In the genomic region with DNA sequence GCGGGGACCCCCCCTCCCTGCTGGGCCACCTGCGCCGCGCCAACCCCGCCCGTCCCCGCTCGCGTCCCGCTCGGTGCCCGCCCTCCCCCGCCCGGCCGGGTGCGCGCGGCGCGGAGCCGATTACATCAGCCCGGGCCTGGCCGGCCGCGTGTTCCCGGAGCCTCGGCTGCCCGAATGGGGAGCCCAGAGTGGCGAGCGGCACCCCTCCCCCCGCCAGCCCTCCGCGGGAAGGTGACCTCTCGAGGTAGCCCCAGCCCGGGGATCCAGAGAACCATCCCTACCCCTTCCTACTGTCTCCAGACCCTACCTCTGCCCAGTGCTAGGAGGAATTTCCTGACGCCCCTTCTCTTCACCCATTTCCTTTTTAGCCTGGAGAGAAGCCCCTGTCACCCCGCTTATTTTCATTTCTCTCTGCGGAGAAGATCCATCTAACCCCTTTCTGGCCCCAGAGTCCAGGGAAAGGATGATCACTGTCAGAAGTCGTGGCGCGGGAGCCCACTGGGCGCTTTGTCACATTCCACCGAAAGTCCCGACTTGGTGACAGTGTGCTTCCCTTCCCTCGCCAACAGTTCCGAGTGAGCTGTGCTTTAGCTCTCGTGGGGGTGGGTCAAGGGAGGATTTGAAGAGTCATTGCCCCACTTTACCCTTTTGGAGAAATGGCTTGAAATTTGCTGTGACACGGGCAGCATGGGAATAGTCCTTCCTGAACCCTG, we compare ENCODE assay signal across 1 cellular context.
A peak's percentile ranks its signal among the peaks of the same experiment; 100 is the strongest.
TF ChIP-seq lines count a peak whose summit lies in the region.

No MANE protein-coding gene starts in this region.

TF ChIP-seq in K562, 482 proteins besides CTCF, POLR2A, EP300 and RAD21 (continued from another document and continues in another):
- TF ChIP-seq, protein P1, sequence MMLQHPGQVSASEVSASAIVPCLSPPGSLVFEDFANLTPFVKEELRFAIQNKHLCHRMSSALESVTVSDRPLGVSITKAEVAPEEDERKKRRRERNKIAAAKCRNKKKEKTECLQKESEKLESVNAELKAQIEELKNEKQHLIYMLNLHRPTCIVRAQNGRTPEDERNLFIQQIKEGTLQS (IDR thresholded peaks at IDR 0.05) = peak; percentile 66; the same call in 1 of the 2 replicates
- TF ChIP-seq, protein P1 (CRISPR knock-in tag; conservative IDR thresholded peaks at IDR 0.05) = peak; percentile 82; the same call in 1 of the 2 replicates
- TF ChIP-seq ELF4 (CRISPR knock-in tag; IDR thresholded peaks at IDR 0.05) (peak; percentile 38; the same call in 1 of the 2 replicates), NRF1 (conservative IDR thresholded peaks at IDR 0.05 in 1 of 2, IDR thresholded peaks at IDR 0.05 in 1 of 2) (peak; percentile 30 to 44; a peak in 3 of 4 replicates), ARID1B (IDR thresholded peaks at IDR 0.05) (no peak), ZNF79 (CRISPR knock-in tag; IDR thresholded peaks at IDR 0.05; ENCODE audit: low read depth) (no peak), HMG20A (CRISPR knock-in tag; conservative IDR thresholded peaks at IDR 0.05) (no peak), ZNF24 (IDR thresholded peaks at IDR 0.05) (no peak), POLR2B (IDR thresholded peaks at IDR 0.05; ENCODE audit: low read depth, partially characterized antibody) (no peak), MAFF (IDR thresholded peaks at IDR 0.05; ENCODE audit: low read length) (no peak), ZC3H8 (IDR thresholded peaks at IDR 0.05) (no peak), HDAC2 (IDR thresholded peaks at IDR 0.05) (peak; percentile 46; the same call in 1 of the 2 replicates), KLF16 (IDR thresholded peaks at IDR 0.05) (no peak), NFATC3 (IDR thresholded peaks at IDR 0.05) (no peak), ILK (tag; IDR thresholded peaks at IDR 0.05; ENCODE audit: borderline replicate concordance, low read depth) (no peak), BRD9 (IDR thresholded peaks at IDR 0.05; ENCODE audit: low read depth, partially characterized antibody) (peak; percentile 50), KDM4B (IDR thresholded peaks at IDR 0.05; ENCODE audit: borderline replicate concordance in 2 of 2, low read depth in 1 of 2) (no peak), HDAC1 (IDR thresholded peaks at IDR 0.05) (peak in 1 of 2 experiments; percentile 12; a peak in 1 of 4 replicates), HEY1 (CRISPR knock-in tag; IDR thresholded peaks at IDR 0.05; ENCODE audit: borderline replicate concordance) (no peak), ZNF436 (CRISPR knock-in tag; IDR thresholded peaks at IDR 0.05) (no peak), ZZZ3 (IDR thresholded peaks at IDR 0.05) (no peak), ZKSCAN1 (IDR thresholded peaks at IDR 0.05; ENCODE audit: low read depth, low read length) (no peak), SIN3A (IDR thresholded peaks at IDR 0.05; ENCODE audit: borderline replicate concordance in 2 of 2, control insufficient read depth in 1 of 2, low read depth in 2 of 2, low read length in 2 of 2) (peak in 1 of 2 experiments; percentile 39; a peak in 1 of 4 replicates), KDM1A (IDR thresholded peaks at IDR 0.05) (no peak), MTF1 (CRISPR knock-in tag; IDR thresholded peaks at IDR 0.05; ENCODE audit: borderline replicate concordance) (0 out of 2 replicates have a peak, but pooled peaks have one; percentile 14), PURB (CRISPR knock-in tag; IDR thresholded peaks at IDR 0.05; ENCODE audit: low read depth) (no peak), ZNF76 (CRISPR knock-in tag; IDR thresholded peaks at IDR 0.05; ENCODE audit: borderline replicate concordance) (no peak), TCFL5 (CRISPR knock-in tag; conservative IDR thresholded peaks at IDR 0.05) (no peak), KLF6 (CRISPR knock-in tag; IDR thresholded peaks at IDR 0.05; ENCODE audit: borderline replicate concordance) (no peak), CCNT2 (IDR thresholded peaks at IDR 0.05; ENCODE audit: borderline replicate concordance, extremely low read depth, insufficient read length, low read depth, low read length) (peak; percentile 92), ZNF311 (CRISPR knock-in tag; IDR thresholded peaks at IDR 0.05) (no peak), BRD4 (IDR thresholded peaks at IDR 0.05) (peak; percentile 70), NCOR1 (IDR thresholded peaks at IDR 0.05) (0 out of 2 replicates have a peak, but pooled peaks have one; percentile 21), CHD2 (IDR thresholded peaks at IDR 0.05; ENCODE audit: low read depth, low read length) (peak; percentile 48; the same call in 1 of the 2 replicates), PYGO2 (tag; IDR thresholded peaks at IDR 0.05) (no peak), CC2D1A (IDR thresholded peaks at IDR 0.05) (0 out of 2 replicates have a peak, but pooled peaks have one; percentile 18), HDAC8 (tag; IDR thresholded peaks at IDR 0.05) (no peak), PHF8 (IDR thresholded peaks at IDR 0.05; ENCODE audit: borderline replicate concordance, low read length) (peak; percentile 39; the same call in 1 of the 2 replicates), ASH1L (IDR thresholded peaks at IDR 0.05; ENCODE audit: borderline replicate concordance, low read depth, partially characterized antibody) (no peak), ELF1 (tag; IDR thresholded peaks at IDR 0.05) (no peak), ZNF324 (CRISPR knock-in tag; IDR thresholded peaks at IDR 0.05) (no peak), NONO (IDR thresholded peaks at IDR 0.05; ENCODE audit: low read depth in 2 of 2, low read length in 1 of 2) (no peak), FOSL1 (tag; conservative IDR thresholded peaks at IDR 0.05) (peak; percentile 43; the same call in 1 of the 2 replicates), KDM5B (IDR thresholded peaks at IDR 0.05; ENCODE audit: insufficient replicate concordance, low read depth, low read length) (peak; percentile 5), ZNF197 (CRISPR knock-in tag; IDR thresholded peaks at IDR 0.05; ENCODE audit: low read depth) (no peak), RAD51 (IDR thresholded peaks at IDR 0.05; ENCODE audit: borderline replicate concordance, low read depth) (no peak), SRSF3 (IDR thresholded peaks at IDR 0.05; ENCODE audit: insufficient read depth, low read length) (peak; percentile 95; the same call in 1 of the 2 replicates), ZFPM2 (CRISPR knock-in tag; IDR thresholded peaks at IDR 0.05) (no peak), LCOR (CRISPR knock-in tag; IDR thresholded peaks at IDR 0.05) (no peak), SLC30A9 (CRISPR knock-in tag; IDR thresholded peaks at IDR 0.05) (no peak)
- TF ChIP-seq, protein P2, sequence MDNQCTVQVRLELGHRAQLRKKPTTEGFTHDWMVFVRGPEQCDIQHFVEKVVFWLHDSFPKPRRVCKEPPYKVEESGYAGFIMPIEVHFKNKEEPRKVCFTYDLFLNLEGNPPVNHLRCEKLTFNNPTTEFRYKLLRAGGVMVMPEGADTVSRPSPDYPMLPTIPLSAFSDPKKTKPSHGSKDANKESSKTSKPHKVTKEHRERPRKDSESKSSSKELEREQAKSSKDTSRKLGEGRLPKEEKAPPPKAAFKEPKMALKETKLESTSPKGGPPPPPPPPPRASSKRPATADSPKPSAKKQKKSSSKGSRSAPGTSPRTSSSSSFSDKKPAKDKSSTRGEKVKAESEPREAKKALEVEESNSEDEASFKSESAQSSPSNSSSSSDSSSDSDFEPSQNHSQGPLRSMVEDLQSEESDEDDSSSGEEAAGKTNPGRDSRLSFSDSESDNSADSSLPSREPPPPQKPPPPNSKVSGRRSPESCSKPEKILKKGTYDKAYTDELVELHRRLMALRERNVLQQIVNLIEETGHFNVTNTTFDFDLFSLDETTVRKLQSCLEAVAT (IDR thresholded peaks at IDR 0.05) = peak in 1 of 2 experiments; percentile 47; a peak in 2 of 4 replicates
- TF ChIP-seq, protein P3, sequence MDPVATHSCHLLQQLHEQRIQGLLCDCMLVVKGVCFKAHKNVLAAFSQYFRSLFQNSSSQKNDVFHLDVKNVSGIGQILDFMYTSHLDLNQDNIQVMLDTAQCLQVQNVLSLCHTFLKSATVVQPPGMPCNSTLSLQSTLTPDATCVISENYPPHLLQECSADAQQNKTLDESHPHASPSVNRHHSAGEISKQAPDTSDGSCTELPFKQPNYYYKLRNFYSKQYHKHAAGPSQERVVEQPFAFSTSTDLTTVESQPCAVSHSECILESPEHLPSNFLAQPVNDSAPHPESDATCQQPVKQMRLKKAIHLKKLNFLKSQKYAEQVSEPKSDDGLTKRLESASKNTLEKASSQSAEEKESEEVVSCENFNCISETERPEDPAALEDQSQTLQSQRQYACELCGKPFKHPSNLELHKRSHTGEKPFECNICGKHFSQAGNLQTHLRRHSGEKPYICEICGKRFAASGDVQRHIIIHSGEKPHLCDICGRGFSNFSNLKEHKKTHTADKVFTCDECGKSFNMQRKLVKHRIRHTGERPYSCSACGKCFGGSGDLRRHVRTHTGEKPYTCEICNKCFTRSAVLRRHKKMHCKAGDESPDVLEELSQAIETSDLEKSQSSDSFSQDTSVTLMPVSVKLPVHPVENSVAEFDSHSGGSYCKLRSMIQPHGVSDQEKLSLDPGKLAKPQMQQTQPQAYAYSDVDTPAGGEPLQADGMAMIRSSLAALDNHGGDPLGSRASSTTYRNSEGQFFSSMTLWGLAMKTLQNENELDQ (CRISPR knock-in tag; IDR thresholded peaks at IDR 0.05; ENCODE audit: borderline replicate concordance) = no peak
- TF ChIP-seq, protein P4, sequence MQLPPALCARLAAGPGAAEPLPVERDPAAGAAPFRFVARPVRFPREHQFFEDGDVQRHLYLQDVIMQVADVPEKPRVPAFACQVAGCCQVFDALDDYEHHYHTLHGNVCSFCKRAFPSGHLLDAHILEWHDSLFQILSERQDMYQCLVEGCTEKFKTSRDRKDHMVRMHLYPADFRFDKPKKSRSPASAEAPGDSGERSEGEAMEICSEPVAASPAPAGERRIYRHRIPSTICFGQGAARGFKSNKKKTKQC (CRISPR knock-in tag; IDR thresholded peaks at IDR 0.05) = 0 out of 2 replicates have a peak, but pooled peaks have one; percentile 49
- TF ChIP-seq, protein P5, sequence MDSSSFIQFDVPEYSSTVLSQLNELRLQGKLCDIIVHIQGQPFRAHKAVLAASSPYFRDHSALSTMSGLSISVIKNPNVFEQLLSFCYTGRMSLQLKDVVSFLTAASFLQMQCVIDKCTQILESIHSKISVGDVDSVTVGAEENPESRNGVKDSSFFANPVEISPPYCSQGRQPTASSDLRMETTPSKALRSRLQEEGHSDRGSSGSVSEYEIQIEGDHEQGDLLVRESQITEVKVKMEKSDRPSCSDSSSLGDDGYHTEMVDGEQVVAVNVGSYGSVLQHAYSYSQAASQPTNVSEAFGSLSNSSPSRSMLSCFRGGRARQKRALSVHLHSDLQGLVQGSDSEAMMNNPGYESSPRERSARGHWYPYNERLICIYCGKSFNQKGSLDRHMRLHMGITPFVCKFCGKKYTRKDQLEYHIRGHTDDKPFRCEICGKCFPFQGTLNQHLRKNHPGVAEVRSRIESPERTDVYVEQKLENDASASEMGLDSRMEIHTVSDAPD (CRISPR knock-in tag; IDR thresholded peaks at IDR 0.05) = no peak
- TF ChIP-seq, protein P6, sequence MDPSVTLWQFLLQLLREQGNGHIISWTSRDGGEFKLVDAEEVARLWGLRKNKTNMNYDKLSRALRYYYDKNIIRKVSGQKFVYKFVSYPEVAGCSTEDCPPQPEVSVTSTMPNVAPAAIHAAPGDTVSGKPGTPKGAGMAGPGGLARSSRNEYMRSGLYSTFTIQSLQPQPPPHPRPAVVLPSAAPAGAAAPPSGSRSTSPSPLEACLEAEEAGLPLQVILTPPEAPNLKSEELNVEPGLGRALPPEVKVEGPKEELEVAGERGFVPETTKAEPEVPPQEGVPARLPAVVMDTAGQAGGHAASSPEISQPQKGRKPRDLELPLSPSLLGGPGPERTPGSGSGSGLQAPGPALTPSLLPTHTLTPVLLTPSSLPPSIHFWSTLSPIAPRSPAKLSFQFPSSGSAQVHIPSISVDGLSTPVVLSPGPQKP (CRISPR knock-in tag; IDR thresholded peaks at IDR 0.05) = no peak
- TF ChIP-seq, protein P7, sequence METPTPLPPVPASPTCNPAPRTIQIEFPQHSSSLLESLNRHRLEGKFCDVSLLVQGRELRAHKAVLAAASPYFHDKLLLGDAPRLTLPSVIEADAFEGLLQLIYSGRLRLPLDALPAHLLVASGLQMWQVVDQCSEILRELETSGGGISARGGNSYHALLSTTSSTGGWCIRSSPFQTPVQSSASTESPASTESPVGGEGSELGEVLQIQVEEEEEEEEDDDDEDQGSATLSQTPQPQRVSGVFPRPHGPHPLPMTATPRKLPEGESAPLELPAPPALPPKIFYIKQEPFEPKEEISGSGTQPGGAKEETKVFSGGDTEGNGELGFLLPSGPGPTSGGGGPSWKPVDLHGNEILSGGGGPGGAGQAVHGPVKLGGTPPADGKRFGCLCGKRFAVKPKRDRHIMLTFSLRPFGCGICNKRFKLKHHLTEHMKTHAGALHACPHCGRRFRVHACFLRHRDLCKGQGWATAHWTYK (CRISPR knock-in tag; IDR thresholded peaks at IDR 0.05) = no peak; the same call in 1 of the 2 replicates
- TF ChIP-seq, protein P8, sequence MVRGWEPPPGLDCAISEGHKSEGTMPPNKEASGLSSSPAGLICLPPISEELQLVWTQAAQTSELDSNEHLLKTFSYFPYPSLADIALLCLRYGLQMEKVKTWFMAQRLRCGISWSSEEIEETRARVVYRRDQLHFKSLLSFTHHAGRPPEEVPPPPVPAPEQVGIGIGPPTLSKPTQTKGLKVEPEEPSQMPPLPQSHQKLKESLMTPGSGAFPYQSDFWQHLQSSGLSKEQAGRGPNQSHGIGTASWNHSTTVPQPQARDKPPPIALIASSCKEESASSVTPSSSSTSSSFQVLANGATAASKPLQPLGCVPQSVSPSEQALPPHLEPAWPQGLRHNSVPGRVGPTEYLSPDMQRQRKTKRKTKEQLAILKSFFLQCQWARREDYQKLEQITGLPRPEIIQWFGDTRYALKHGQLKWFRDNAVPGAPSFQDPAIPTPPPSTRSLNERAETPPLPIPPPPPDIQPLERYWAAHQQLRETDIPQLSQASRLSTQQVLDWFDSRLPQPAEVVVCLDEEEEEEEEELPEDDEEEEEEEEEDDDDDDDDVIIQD (CRISPR knock-in tag; IDR thresholded peaks at IDR 0.05) = no peak
- TF ChIP-seq, protein P9, sequence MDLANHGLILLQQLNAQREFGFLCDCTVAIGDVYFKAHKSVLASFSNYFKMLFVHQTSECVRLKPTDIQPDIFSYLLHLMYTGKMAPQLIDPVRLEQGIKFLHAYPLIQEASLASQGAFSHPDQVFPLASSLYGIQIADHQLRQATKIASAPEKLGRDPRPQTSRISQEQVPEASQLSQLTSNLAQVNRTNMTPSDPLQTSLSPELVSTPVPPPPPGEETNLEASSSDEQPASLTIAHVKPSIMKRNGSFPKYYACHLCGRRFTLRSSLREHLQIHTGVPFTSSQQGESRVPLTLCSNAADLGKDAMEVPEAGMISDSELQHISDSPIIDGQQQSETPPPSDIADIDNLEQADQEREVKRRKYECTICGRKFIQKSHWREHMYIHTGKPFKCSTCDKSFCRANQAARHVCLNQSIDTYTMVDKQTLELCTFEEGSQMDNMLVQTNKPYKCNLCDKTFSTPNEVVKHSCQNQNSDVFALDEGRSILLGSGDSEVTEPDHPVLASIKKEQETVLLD (IDR thresholded peaks at IDR 0.05) = peak; percentile 38; the same call in 1 of the 2 replicates
